Comparison of ENCODE assay signal across 8 cellular contexts in genomic region chr7:45088146-45088701, GRCh38. TPM values are rescaled to one million over a fixed set of nuclear protein-coding genes. Genes with fewer than 3 reads are reported as not detected.
DNase-seq lines count a peak whose midpoint lies in the region; TF ChIP-seq lines count a peak whose summit lies in the region.

No MANE protein-coding gene starts in this region.

- no TSS peak for BruUV-seq in PC-9 (replicated peaks; lab: Mats Ljungman, UMichigan)

- H3K9ac ChIP-seq in HUES48 (ENCODE audit: low read depth, low read length): no peak overlapping the region

- H3K9me3 ChIP-seq in HUES48 (ENCODE audit: control insufficient read depth, insufficient read depth, low read length) (no peaks in the 10 kb centered on the region), ascending aorta (no peaks in the 10 kb centered on the region), spleen (peaks cover 0 to 5% (median 2%) of the 10 kb centered on the region in 8 donors), PC-9 (ENCODE audit: insufficient read depth, low read depth) (no peaks in the 10 kb centered on the region), HAP-1 (no peaks in the 10 kb centered on the region)

- peaks cover 38% of the 10 kb centered on the region for H3F3A ChIP-seq in PC-9 (ENCODE audit: insufficient read depth, low read depth)

- peak overlapping the region; percentile 61 for H3K4me3 ChIP-seq in HUES48 (ENCODE audit: low read depth, low read length)
- peak overlapping the region; percentile 80 to 91 for H3K4me3 ChIP-seq in ascending aorta
- H3K4me3 ChIP-seq in spleen: peak overlapping the region in 6 of 8 donors; percentile 38 to 77 (median 48)
- H3K4me3 ChIP-seq in PC-9: no peak overlapping the region
- H3K4me3 ChIP-seq in HAP-1: no peak overlapping the region

- H3K27me3 ChIP-seq in HUES48 (ENCODE audit: control insufficient read depth, insufficient read depth, low read length) (peaks cover 7% of the 10 kb centered on the region; the same call in 1 of the 2 replicates), ascending aorta (no peaks in the 10 kb centered on the region), spleen (replicated peaks in 1 of 7) (peaks cover 0 to 25% (median 11%) of the 10 kb centered on the region in 7 donors), PC-9 (ENCODE audit: insufficient read depth, low read depth) (no peaks in the 10 kb centered on the region), HAP-1 (ENCODE audit: low read depth) (0 out of 2 replicates have a peak, but pooled peaks cover 4% of the 10 kb centered on the region)

- H3K79me2 ChIP-seq in PC-9 (ENCODE audit: low read depth): no peaks in the 10 kb centered on the region

- TF ChIP-seq CTCF in ascending aorta (IDR thresholded peaks at IDR 0.05) (no peak), spleen (IDR thresholded peaks at IDR 0.05 in 8 of 11, conservative IDR thresholded peaks at IDR 0.05 in 3 of 11) (no peak), PC-9 (conservative IDR thresholded peaks at IDR 0.05) (no peak)

- intact Hi-C loops in ascending aorta (cut with DNase I): loop anchor here (1.0 to 10.0 kb wide), 6 partner anchors 87 to 1213 kb away; partner anchors contain the start of genes CCM2, H2AZ2, PPIA and PURB
- intact Hi-C loops in spleen (cut with DNase I; ENCODE audit: low total_unique reads): no loop called here
- intact Hi-C loops in PC-9 (cut with micrococcal nuclease; ENCODE audit: unreplicated experiment): no loop called here

- no peak overlapping the region for H3K4me2 ChIP-seq in PC-9

- H3K36me3 ChIP-seq in HUES48 (ENCODE audit: control insufficient read depth, insufficient read depth, low read length): no peaks in the 10 kb centered on the region
- H3K36me3 ChIP-seq in ascending aorta: peaks cover 7 to 10% of the 10 kb centered on the region in 2 donors
- H3K36me3 ChIP-seq in spleen: no peaks in the 10 kb centered on the region
- H3K36me3 ChIP-seq in PC-9 (ENCODE audit: low read depth): no peaks in the 10 kb centered on the region
- H3K36me3 ChIP-seq in HAP-1 (replicated peaks): no peaks in the 10 kb centered on the region

- H2AFZ ChIP-seq in PC-9: no peak overlapping the region

- no peaks in the 10 kb centered on the region for H4K20me1 ChIP-seq in PC-9 (ENCODE audit: insufficient read depth)

- H3K4me1 ChIP-seq in HUES48 (ENCODE audit: control insufficient read depth, insufficient read depth, low read length): peaks cover 12% of the 10 kb centered on the region
- peaks cover 3 to 11% of the 10 kb centered on the region in 2 donors for H3K4me1 ChIP-seq in ascending aorta
- peaks cover 0 to 20% (median 14%) of the 10 kb centered on the region in 6 donors for H3K4me1 ChIP-seq in spleen
- peaks cover 17% of the 10 kb centered on the region for H3K4me1 ChIP-seq in PC-9 (replicated peaks; ENCODE audit: insufficient read depth)
- 0 out of 2 replicates have a peak, but pooled peaks cover 6% of the 10 kb centered on the region for H3K4me1 ChIP-seq in HAP-1

- in situ Hi-C loops in HAP-1 (cut with MboI; ENCODE audit: low sequenced_read_pairs): no loop called here

- TF ChIP-seq POLR2A in spleen (IDR thresholded peaks at IDR 0.05): no peak

- 49 to 62% (median 55%) methylated on average over 21 to 29 of the region's 29 CpGs for WGBS in spleen, 5 donors

- CTCF ChIA-PET in PC-9 (lab: Charles Lee): no interaction called here

- H3K9me2 ChIP-seq in PC-9 (ENCODE audit: insufficient read depth): no peaks in the 10 kb centered on the region

- H3K27ac ChIP-seq in HUES48 (ENCODE audit: low read depth, low read length) (no peak overlapping the region), ascending aorta (peak overlapping the region; percentile 89 to 92), spleen (peak overlapping the region in 7 of 8 donors; percentile 3 to 68 (median 36)), PC-9 (no peak overlapping the region)

- DNase-seq in ascending aorta (ENCODE audit: low spot score in 2 of 2) (no peak), iPS-NIHi11 (ENCODE audit: low spot score) (peak; percentile 10), spleen (peak; percentile 72), PC-9 (no peak), COLO668 (lab: John Stamatoyannopoulos, UW; ENCODE audit: unreplicated experiment) (no peak), HAP-1 (ENCODE audit: low spot score in 2 of 2) (no peak), RKO (ENCODE audit: low spot score) (no peak)

- POLR2A ChIA-PET in PC-9 (lab: Charles Lee; ENCODE audit: unreplicated experiment): interaction anchor here (0.6 kb wide), 1 partner anchor 200 kb away, joined by 12 read pairs; no protein-coding TSS in a partner anchor

RNA-seq across cellular contexts. Expression of gene NACAD, which starts 0.5 kb away (rescaled TPM):
- total RNA-seq in ascending aorta (7.1 TPM), spleen (1 to 10 TPM; 1.2 to 6.2 (median 3.4) TPM), PC-9 (2021) (0.15 and 0.24 TPM in 2 replicates)
- 1 to 10 TPM in 1 of 3 donors, under 1 TPM in 2; 0.30 to 1.0 (median 0.30) TPM for polyA plus RNA-seq in spleen

RNA-seq across cellular contexts. Expression of gene TBRG4, which starts 23.3 kb away (rescaled TPM):
- 216 TPM for total RNA-seq in ascending aorta
- 10 to 100 TPM; 37.9 to 77.1 (median 67.4) TPM for total RNA-seq in spleen
- polyA plus RNA-seq in spleen: 10 to 100 TPM; 42.9 to 59.9 (median 46.2) TPM
- total RNA-seq in PC-9 (2021): 117 and 120 TPM in 2 replicates

Comparison
In these comparisons a context has a peak if more than half of its experiments do, and no peak if none do; other contexts are left out.
1. H3K27ac ChIP-seq: peak in ascending aorta (2 of 2) and spleen (7 of 8); none in HUES48 (single experiment) and PC-9 (single experiment).
2. H3K4me3 ChIP-seq: peak in HUES48 (single experiment), ascending aorta (2 of 2) and spleen (6 of 8); none in PC-9 (single experiment) and HAP-1 (single experiment).
3. DNase-seq: peak in iPS-NIHi11 (single experiment) and spleen (single experiment); none in ascending aorta (0 of 2), PC-9 (0 of 2), COLO668 (single experiment), HAP-1 (0 of 2) and RKO (single experiment).